In the genomic region with DNA sequence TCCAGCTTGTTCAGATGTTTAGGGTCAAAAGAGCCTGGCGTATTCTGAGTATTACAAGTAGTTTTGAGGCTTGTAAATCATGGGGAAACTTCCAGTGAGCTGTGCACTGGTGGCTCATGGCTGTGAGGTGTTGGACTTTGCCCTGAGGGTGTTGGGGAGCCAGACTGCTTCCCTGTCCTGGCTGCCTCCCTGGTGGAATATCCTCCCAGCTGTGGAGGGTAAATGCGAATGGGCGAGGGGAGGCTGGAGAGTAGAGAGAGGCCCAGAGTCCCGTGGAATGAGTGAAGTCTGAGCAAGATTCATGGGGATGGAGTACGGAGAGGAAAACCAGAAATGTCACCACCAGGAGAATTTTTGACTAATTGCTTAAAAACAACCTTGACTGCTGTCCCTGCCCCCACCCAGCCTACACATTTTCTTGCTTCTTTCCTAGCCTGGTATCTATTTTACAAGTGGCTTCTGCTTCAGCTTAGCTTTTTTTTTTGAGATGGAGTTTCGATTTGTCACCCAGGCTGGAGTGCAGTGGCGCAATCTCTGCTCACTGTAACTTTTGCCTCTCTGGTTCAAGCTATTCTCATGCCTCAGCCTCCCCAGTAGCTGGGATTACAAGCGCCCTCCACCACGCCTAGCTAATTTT, we compare ENCODE assay signal across 9 cellular contexts. TPM values are rescaled to one million over a fixed set of nuclear protein-coding genes. Genes with fewer than 3 reads are reported as not detected.
DNase-seq lines count a peak whose midpoint lies in the region; ATAC-seq and TF ChIP-seq lines count a peak whose summit lies in the region.
"Had no signal": no experiment of that assay in that cellular context is flagged by ENCODE, and none has a peak within 500 bp of the region (broad histone marks: within the 10 kb centered on the region; RNA-seq: fewer than 3 reads in every experiment).

No MANE protein-coding gene starts in this region.

- H3K27ac ChIP-seq in A673 (ENCODE audit: low read depth, low read length, poor library complexity, severe bottlenecking) (peak overlapping the region; percentile 6), MM.1S (ENCODE audit: low read length) (no peak overlapping the region)

- no peaks in the 10 kb centered on the region for H3K9me3 ChIP-seq in A673 (ENCODE audit: low read depth, low read length, poor library complexity, severe bottlenecking)
- no peaks in the 10 kb centered on the region for H3K9me3 ChIP-seq in MM.1S (replicated peaks; ENCODE audit: insufficient read depth, low read length)
- H3K9me3 ChIP-seq in mucosa of stomach (ENCODE audit: control insufficient read depth, low read length), result no peaks in the 10 kb centered on the region

- H3K4me1 ChIP-seq in A673 (ENCODE audit: insufficient read depth, low read length, poor library complexity, severe bottlenecking) (peaks cover 7% of the 10 kb centered on the region), MM.1S (ENCODE audit: low read length) (0 out of 2 replicates have a peak, but pooled peaks cover 5% of the 10 kb centered on the region), mucosa of stomach (ENCODE audit: control insufficient read depth, insufficient read depth, low read length) (peaks cover 20% of the 10 kb centered on the region)

- no peaks in the 10 kb centered on the region for H3K9me3 Mint-ChIP-seq in activated naive CD4-positive, alpha-beta T cell treated with anti-CD3 and anti-CD28 coated beads, Interleukin-2, amount 50 U/mL, for 72 hours

- peaks cover 6% of the 10 kb centered on the region for H3F3A ChIP-seq in MM.1S (ENCODE audit: insufficient read depth, low read length)

- no peak for DNase-seq in A673 (ENCODE audit: low spot score)
- DNase-seq in MM.1S, result no peak
- peak in 1 of 2 donors; percentile 55 for DNase-seq in activated naive CD4-positive, alpha-beta T cell treated with anti-CD3 and anti-CD28 coated beads, Interleukin-2, amount 50 U/mL, for 72 hours (ENCODE audit: low spot score in 2 of 2)
- no peak for DNase-seq in GOT3 (lab: John Stamatoyannopoulos, UW)
- no peak for DNase-seq in T1000 (lab: John Stamatoyannopoulos, UW)
- DNase-seq: DMS79 treated with DMSO at 0.1 percent for 48 hours had no signal

- POLR2A ChIA-PET in A673 (lab: Charles Lee; ENCODE audit: low non-redundant PET), result interaction anchor here (0.6 kb wide), 2 partner anchors 15 to 535 kb away, joined by 5 to 9 read pairs; no protein-coding TSS in a partner anchor

- no peak overlapping the region for H3K9ac ChIP-seq in MM.1S (ENCODE audit: low read length)
- H3K9ac ChIP-seq in mucosa of stomach (ENCODE audit: low read length), result peak overlapping the region; percentile 22

- ATAC-seq in activated naive CD4-positive, alpha-beta T cell treated with anti-CD3 and anti-CD28 coated beads, Interleukin-2, amount 50 U/mL, for 72 hours, result peak in 1 of 2 donors; percentile 13
- no peak for ATAC-seq in HG03135 (IDR thresholded peaks at IDR 0.05; ENCODE audit: unreplicated experiment)
- no peak for ATAC-seq in HG03025 (IDR thresholded peaks at IDR 0.05; ENCODE audit: low FRiP score, unreplicated experiment)

- H3K4me2 ChIP-seq in MM.1S (ENCODE audit: low read depth, low read length), result peak overlapping the region; percentile 6; the same call in 1 of the 2 replicates

- H3K36me3 Mint-ChIP-seq in activated naive CD4-positive, alpha-beta T cell treated with anti-CD3 and anti-CD28 coated beads, Interleukin-2, amount 50 U/mL, for 72 hours, result peaks cover 57 to 63% of the 10 kb centered on the region in 2 donors

- H3K79me2 ChIP-seq in MM.1S (ENCODE audit: low read length), result peaks cover 83% of the 10 kb centered on the region

- BruUV-seq in A673 (replicated peaks; lab: Mats Ljungman, UMichigan), result no TSS peak

- H3K4me3 ChIP-seq in A673 (ENCODE audit: low read depth, low read length, poor library complexity, severe bottlenecking) (no peak overlapping the region), MM.1S (ENCODE audit: low read length) (no peak overlapping the region), mucosa of stomach (ENCODE audit: low read length) (no peak overlapping the region)

- H3K27me3 ChIP-seq in A673 (replicated peaks; ENCODE audit: insufficient read depth, low read depth, low read length, poor library complexity), result no peaks in the 10 kb centered on the region
- H3K27me3 ChIP-seq in MM.1S (replicated peaks; ENCODE audit: insufficient read depth, low read length), result no peaks in the 10 kb centered on the region
- no peaks in the 10 kb centered on the region for H3K27me3 ChIP-seq in mucosa of stomach (ENCODE audit: control insufficient read depth, insufficient read depth, low read length)

- H3K27ac Mint-ChIP-seq in activated naive CD4-positive, alpha-beta T cell treated with anti-CD3 and anti-CD28 coated beads, Interleukin-2, amount 50 U/mL, for 72 hours, result peak overlapping the region; percentile 85 to 87

- CTCF ChIA-PET in A673 (lab: Charles Lee), result interaction anchor here (0.8 kb wide), 1 partner anchor 8 kb away, joined by 5 read pairs; no protein-coding TSS in a partner anchor

- no peak for TF ChIP-seq CTCF in A673 (conservative IDR thresholded peaks at IDR 0.05; ENCODE audit: low read depth, low read length)
- TF ChIP-seq CTCF in MM.1S (IDR thresholded peaks at IDR 0.05; ENCODE audit: low read length), result no peak

- H2AFZ ChIP-seq in MM.1S (ENCODE audit: low read length), result no peak overlapping the region

- no peaks in the 10 kb centered on the region for H3K9me2 ChIP-seq in MM.1S (replicated peaks; ENCODE audit: insufficient read depth, low read length)

- intact Hi-C loops in A673 (cut with micrococcal nuclease; ENCODE audit: unreplicated experiment), result no loop called here

- H4K20me1 ChIP-seq in MM.1S (ENCODE audit: insufficient read depth, low read length), result peaks cover 32% of the 10 kb centered on the region

- peaks cover 43% of the 10 kb centered on the region for H3K36me3 ChIP-seq in A673 (ENCODE audit: insufficient read depth, low read length, poor library complexity, severe bottlenecking)
- peaks cover 4% of the 10 kb centered on the region for H3K36me3 ChIP-seq in MM.1S (replicated peaks; ENCODE audit: insufficient read depth, low read length)
- H3K36me3 ChIP-seq in mucosa of stomach (ENCODE audit: control insufficient read depth, insufficient read depth, low read length), result peaks cover 5% of the 10 kb centered on the region

RNA-seq across cellular contexts. Expression of gene SNRPA, which starts 3.7 kb away (rescaled TPM):
- 167 and 179 TPM in 2 replicates for total RNA-seq in A673 (2021)
- total RNA-seq in activated naive CD4-positive, alpha-beta T cell treated with anti-CD3 and anti-CD28 coated beads, Interleukin-2, amount 50 U/mL, for 72 hours, result 100 to 1,000 TPM; 197 to 227 TPM

RNA-seq across cellular contexts. Expression of gene ACTMAP, which starts 4.5 kb away (rescaled TPM):
- 17.1 and 20.8 TPM in 2 replicates for total RNA-seq in A673 (2021)
- 10 to 100 TPM; 21.4 to 23.2 TPM for total RNA-seq in activated naive CD4-positive, alpha-beta T cell treated with anti-CD3 and anti-CD28 coated beads, Interleukin-2, amount 50 U/mL, for 72 hours

RNA-seq across cellular contexts. Expression of gene MIA, which starts 20.6 kb away (rescaled TPM):
- total RNA-seq in A673 (2021), result 0.75 and 0.85 TPM in 2 replicates
- total RNA-seq in activated naive CD4-positive, alpha-beta T cell treated with anti-CD3 and anti-CD28 coated beads, Interleukin-2, amount 50 U/mL, for 72 hours, result not detected

RNA-seq across cellular contexts. Expression of gene RAB4B, which starts 23.3 kb away (rescaled TPM):
- 9.1 and 14.6 TPM in 2 replicates for total RNA-seq in A673 (2021)
- 10 to 100 TPM; 42.8 to 60.6 TPM for total RNA-seq in activated naive CD4-positive, alpha-beta T cell treated with anti-CD3 and anti-CD28 coated beads, Interleukin-2, amount 50 U/mL, for 72 hours

RNA-seq across cellular contexts. Expression of gene ITPKC, which starts 37.8 kb away (rescaled TPM):
- total RNA-seq in A673 (2021), result 7.2 and 8.5 TPM in 2 replicates
- total RNA-seq in activated naive CD4-positive, alpha-beta T cell treated with anti-CD3 and anti-CD28 coated beads, Interleukin-2, amount 50 U/mL, for 72 hours, result 1 to 10 TPM; 8.3 to 9.4 TPM
